2 cellular contexts compared by ENCODE assay signal in genomic region chr13:46551410-46552301, GRCh38.
TF ChIP-seq lines count a peak whose summit lies in the region.

No MANE protein-coding gene starts in this region.

TF ChIP-seq in HCT116, 20 proteins besides CTCF, POLR2A, EP300 and RAD21 (continued from another document):
- TF ChIP-seq EGR1 (IDR thresholded peaks at IDR 0.05; ENCODE audit: low read depth), result no peak
- no peak for TF ChIP-seq ZNF274 (IDR thresholded peaks at IDR 0.05; ENCODE audit: low read depth, low read length)
- TF ChIP-seq JUND (IDR thresholded peaks at IDR 0.05), result no peak
- TF ChIP-seq TCF7L2 (IDR thresholded peaks at IDR 0.05; ENCODE audit: borderline replicate concordance, extremely low read depth, insufficient read depth, insufficient read length), result no peak
- TF ChIP-seq MAX (IDR thresholded peaks at IDR 0.05), result no peak
- no peak for TF ChIP-seq CBX3 (IDR thresholded peaks at IDR 0.05; ENCODE audit: low read depth)
- TF ChIP-seq ZFX (IDR thresholded peaks at IDR 0.05), result no peak
- no peak for TF ChIP-seq SP1 (IDR thresholded peaks at IDR 0.05; ENCODE audit: low read depth)
- TF ChIP-seq, protein P1, sequence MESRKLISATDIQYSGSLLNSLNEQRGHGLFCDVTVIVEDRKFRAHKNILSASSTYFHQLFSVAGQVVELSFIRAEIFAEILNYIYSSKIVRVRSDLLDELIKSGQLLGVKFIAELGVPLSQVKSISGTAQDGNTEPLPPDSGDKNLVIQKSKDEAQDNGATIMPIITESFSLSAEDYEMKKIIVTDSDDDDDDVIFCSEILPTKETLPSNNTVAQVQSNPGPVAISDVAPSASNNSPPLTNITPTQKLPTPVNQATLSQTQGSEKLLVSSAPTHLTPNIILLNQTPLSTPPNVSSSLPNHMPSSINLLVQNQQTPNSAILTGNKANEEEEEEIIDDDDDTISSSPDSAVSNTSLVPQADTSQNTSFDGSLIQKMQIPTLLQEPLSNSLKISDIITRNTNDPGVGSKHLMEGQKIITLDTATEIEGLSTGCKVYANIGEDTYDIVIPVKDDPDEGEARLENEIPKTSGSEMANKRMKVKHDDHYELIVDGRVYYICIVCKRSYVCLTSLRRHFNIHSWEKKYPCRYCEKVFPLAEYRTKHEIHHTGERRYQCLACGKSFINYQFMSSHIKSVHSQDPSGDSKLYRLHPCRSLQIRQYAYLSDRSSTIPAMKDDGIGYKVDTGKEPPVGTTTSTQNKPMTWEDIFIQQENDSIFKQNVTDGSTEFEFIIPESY (IDR thresholded peaks at IDR 0.05; ENCODE audit: extremely low read depth, insufficient replicate concordance, low read length), result no peak
- TF ChIP-seq FOSL1 (IDR thresholded peaks at IDR 0.05; ENCODE audit: low read depth), result no peak
- no peak for TF ChIP-seq REST (IDR thresholded peaks at IDR 0.05; ENCODE audit: low read depth)
- no peak for TF ChIP-seq YY1 (IDR thresholded peaks at IDR 0.05; ENCODE audit: extremely low read depth, insufficient replicate concordance, low read depth, low read length)
- TF ChIP-seq ELF1 (IDR thresholded peaks at IDR 0.05; ENCODE audit: borderline replicate concordance, low read depth), result no peak
- TF ChIP-seq EZH2phosphoT487 (IDR thresholded peaks at IDR 0.05; ENCODE audit: borderline replicate concordance), result no peak
- no peak for TF ChIP-seq EZH2 (IDR thresholded peaks at IDR 0.05)
- no peak for TF ChIP-seq CEBPB (IDR thresholded peaks at IDR 0.05; ENCODE audit: low read depth)
- TF ChIP-seq POLR2AphosphoS5 (IDR thresholded peaks at IDR 0.05; ENCODE audit: low read depth, low read length), result no peak
- TF ChIP-seq, protein P2, sequence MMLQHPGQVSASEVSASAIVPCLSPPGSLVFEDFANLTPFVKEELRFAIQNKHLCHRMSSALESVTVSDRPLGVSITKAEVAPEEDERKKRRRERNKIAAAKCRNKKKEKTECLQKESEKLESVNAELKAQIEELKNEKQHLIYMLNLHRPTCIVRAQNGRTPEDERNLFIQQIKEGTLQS (IDR thresholded peaks at IDR 0.05), result no peak

TF ChIP-seq in endothelial cell of umbilical vein, 7 proteins besides CTCF, POLR2A, EP300 and RAD21 (continued from another document):
- TF ChIP-seq POLR2AphosphoS5 (IDR thresholded peaks at IDR 0.05; ENCODE audit: insufficient read depth, low read depth, low read length) (no peak), MAX (IDR thresholded peaks at IDR 0.05; ENCODE audit: insufficient read depth, insufficient read length) (no peak), GATA2 (IDR thresholded peaks at IDR 0.05; ENCODE audit: insufficient read depth, insufficient read length, low read depth, low read length) (no peak)
